ENCODE assay signal across 5 cellular contexts in the genomic region with DNA sequence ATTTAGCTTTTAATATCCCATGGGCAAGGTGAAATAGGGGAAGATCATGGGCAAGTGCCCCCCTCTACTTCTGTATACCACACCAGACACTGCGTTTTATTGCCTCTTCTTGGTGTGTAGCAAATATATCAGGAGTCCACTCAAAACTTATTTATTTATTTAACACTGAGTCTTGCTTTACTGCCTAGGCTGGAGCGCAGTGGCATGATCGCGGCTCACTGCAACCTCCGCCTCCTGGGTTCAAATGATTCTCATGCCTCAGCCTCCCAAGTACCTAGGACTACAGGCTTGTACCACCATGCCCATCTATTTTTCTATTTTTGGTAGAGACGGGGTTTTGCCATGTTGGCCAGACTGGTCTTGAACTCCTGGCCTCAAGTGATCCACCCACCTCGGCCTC. TPM values are rescaled to one million over a fixed set of nuclear protein-coding genes. Genes with fewer than 3 reads are reported as not detected.
"Had no signal": no experiment of that assay in that cellular context is flagged by ENCODE, and none has a peak within 500 bp of the region (broad histone marks: within the 10 kb centered on the region; RNA-seq: fewer than 3 reads in every experiment).

No MANE protein-coding gene starts in this region.

RNA-seq across cellular contexts. Expression of gene GLT1D1, which starts 1.8 kb away (rescaled TPM):
- total RNA-seq: activated naive CD4-positive, alpha-beta T cell treated with anti-CD3 and anti-CD28 coated beads for 36 hours; activated naive CD8-positive, alpha-beta T cell treated with anti-CD3 and anti-CD28 coated beads, Interleukin-2, amount 10 ng/mL, durations not matched to agents 7 days and 5 days; activated T-helper 17 cell treated with anti-CD3 and anti-CD28 coated beads, Interleukin-2, amount 50 U/mL, for 72 hours; body of pancreas; bronchial epithelial cell had no signal
